In the genomic region with DNA sequence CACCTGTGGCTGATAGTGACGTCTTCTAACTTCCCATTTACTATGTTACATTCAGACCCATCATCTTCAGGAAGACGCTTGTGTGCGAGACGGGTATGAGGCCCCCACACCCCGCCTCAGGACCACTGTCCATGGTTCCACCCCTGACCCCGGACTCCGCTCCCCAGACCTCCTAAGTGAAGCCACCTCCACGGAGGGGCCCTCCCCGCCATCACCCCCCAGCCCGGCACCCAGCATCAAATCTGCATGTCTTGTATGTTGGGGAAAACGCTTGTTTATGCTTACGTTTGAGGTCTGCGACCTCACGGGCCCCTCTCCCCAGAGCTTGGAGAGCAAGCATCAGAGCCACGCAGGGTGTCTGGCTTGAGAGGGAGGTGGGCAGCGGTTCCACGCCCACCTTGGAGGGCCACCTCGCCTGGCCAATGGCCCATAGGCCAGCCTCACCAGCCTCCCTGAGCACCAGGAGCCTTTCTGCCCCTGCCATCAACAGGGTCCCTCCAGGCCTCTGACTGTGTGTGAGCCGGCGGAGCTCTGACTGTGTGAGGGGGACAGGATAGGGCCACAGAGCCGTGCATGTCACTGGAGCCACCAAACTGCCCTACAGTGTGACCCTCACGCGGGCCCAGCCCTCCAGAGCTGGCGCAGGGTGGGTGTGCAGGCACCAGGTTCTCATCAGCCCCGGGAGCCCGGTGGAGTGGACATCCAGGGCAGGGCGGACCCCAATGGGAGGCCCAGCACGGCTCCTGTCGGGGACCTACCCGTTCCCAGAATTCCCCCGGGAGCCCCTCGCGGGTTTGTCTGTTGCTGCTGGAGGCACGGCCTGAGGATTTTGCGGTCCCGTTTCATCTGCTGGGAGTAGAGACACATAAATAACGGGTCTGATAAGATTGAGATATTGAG, we compare ENCODE assay signal across 19 cellular contexts.
DNase-seq lines count a peak whose midpoint lies in the region; ATAC-seq and TF ChIP-seq lines count a peak whose summit lies in the region.
"Had no signal": no experiment of that assay in that cellular context is flagged by ENCODE, and none has a peak within 500 bp of the region (broad histone marks: within the 10 kb centered on the region; RNA-seq: fewer than 3 reads in every experiment).

No MANE protein-coding gene starts in this region.

- H3K4me1 Mint-ChIP-seq in natural killer cell treated with Interleukin-12 subunit alpha and Interleukin-12 subunit beta and Interleukin-15 and Interleukin-18, amount 100 ng/mL, for 72 hours (ENCODE audit: low read depth in 2 of 2), result no peaks in the 10 kb centered on the region
- H3K4me1 Mint-ChIP-seq in natural killer cell, result no peaks in the 10 kb centered on the region
- H3K4me1 Mint-ChIP-seq in T-helper 17 cell, result no peaks in the 10 kb centered on the region
- H3K4me1 Mint-ChIP-seq: CD8-positive, alpha-beta memory T cell had no signal

- H3K27ac ChIP-seq in right lobe of liver (no peak overlapping the region), upper lobe of right lung (no peak overlapping the region), prostate gland (no peak overlapping the region)
- H3K27ac ChIP-seq: GM23248, SJSA1 had no signal

- no peak for TF ChIP-seq CTCF in natural killer cell (IDR thresholded peaks at IDR 0.05)
- TF ChIP-seq CTCF in right lobe of liver (IDR thresholded peaks at IDR 0.05), result no peak
- TF ChIP-seq CTCF in upper lobe of right lung (IDR thresholded peaks at IDR 0.05), result no peak
- TF ChIP-seq CTCF in prostate gland (IDR thresholded peaks at IDR 0.05), result no peak

- H3K36me3 ChIP-seq in right lobe of liver (no peaks in the 10 kb centered on the region), upper lobe of right lung (no peaks in the 10 kb centered on the region), prostate gland (no peaks in the 10 kb centered on the region)
- H3K36me3 ChIP-seq: SJSA1 had no signal

- no peak overlapping the region for H3K4me3 Mint-ChIP-seq in natural killer cell treated with Interleukin-12 subunit alpha and Interleukin-12 subunit beta and Interleukin-15 and Interleukin-18, amount 100 ng/mL, for 72 hours
- H3K4me3 Mint-ChIP-seq in natural killer cell, result no peak overlapping the region
- no peak overlapping the region for H3K4me3 Mint-ChIP-seq in T-helper 17 cell

- no peak for ATAC-seq in natural killer cell treated with Interleukin-12 subunit alpha and Interleukin-12 subunit beta and Interleukin-15 and Interleukin-18, amount 100 ng/mL, for 72 hours
- no peak for ATAC-seq in natural killer cell
- ATAC-seq in T-helper 17 cell, result no peak
- no peak for ATAC-seq in right lobe of liver
- ATAC-seq in upper lobe of right lung, result no peak
- no peak for ATAC-seq in GM18858 (IDR thresholded peaks at IDR 0.05; ENCODE audit: unreplicated experiment)
- ATAC-seq: HCT116 had no signal

- H3K27me3 ChIP-seq in right lobe of liver (no peaks in the 10 kb centered on the region), upper lobe of right lung (peaks cover 48% of the 10 kb centered on the region), prostate gland (replicated peaks; ENCODE audit: insufficient read depth) (peaks cover 14% of the 10 kb centered on the region)
- H3K27me3 ChIP-seq: SJSA1 had no signal

- TF ChIP-seq POLR2A in right lobe of liver (IDR thresholded peaks at IDR 0.05), result no peak
- TF ChIP-seq POLR2A in prostate gland (IDR thresholded peaks at IDR 0.05), result no peak

- H3K36me3 Mint-ChIP-seq in natural killer cell treated with Interleukin-12 subunit alpha and Interleukin-12 subunit beta and Interleukin-15 and Interleukin-18, amount 100 ng/mL, for 72 hours, result no peaks in the 10 kb centered on the region
- H3K36me3 Mint-ChIP-seq in natural killer cell, result no peaks in the 10 kb centered on the region
- no peaks in the 10 kb centered on the region for H3K36me3 Mint-ChIP-seq in T-helper 17 cell (ENCODE audit: low read depth)
- H3K36me3 Mint-ChIP-seq: CD8-positive, alpha-beta memory T cell had no signal

- H3K9me3 ChIP-seq in T-helper 17 cell (ENCODE audit: control insufficient read depth, low read length, poor library complexity, severe bottlenecking), result no peaks in the 10 kb centered on the region
- H3K9me3 ChIP-seq in right lobe of liver, result no peaks in the 10 kb centered on the region
- H3K9me3 ChIP-seq in upper lobe of right lung, result no peaks in the 10 kb centered on the region
- H3K9me3 ChIP-seq in prostate gland, result no peaks in the 10 kb centered on the region
- H3K9me3 ChIP-seq: SJSA1 had no signal

- no peak overlapping the region for H3K27ac Mint-ChIP-seq in natural killer cell treated with Interleukin-12 subunit alpha and Interleukin-12 subunit beta and Interleukin-15 and Interleukin-18, amount 100 ng/mL, for 72 hours
- no peak overlapping the region for H3K27ac Mint-ChIP-seq in natural killer cell
- no peak overlapping the region for H3K27ac Mint-ChIP-seq in T-helper 17 cell

- H3K27me3 Mint-ChIP-seq in natural killer cell treated with Interleukin-12 subunit alpha and Interleukin-12 subunit beta and Interleukin-15 and Interleukin-18, amount 100 ng/mL, for 72 hours, result no peaks in the 10 kb centered on the region
- H3K27me3 Mint-ChIP-seq in natural killer cell (ENCODE audit: low read depth in 2 of 2) (no peaks in the 10 kb centered on the region), T-helper 17 cell (peaks cover 15% of the 10 kb centered on the region)

- H3K4me1 ChIP-seq in right lobe of liver (no peaks in the 10 kb centered on the region), upper lobe of right lung (no peaks in the 10 kb centered on the region), prostate gland (replicated peaks) (no peaks in the 10 kb centered on the region)
- H3K4me1 ChIP-seq: SJSA1 had no signal

- WGBS in right lobe of liver (ENCODE audit: insufficient coverage, low coverage, low lambda C conversion rate, missing lambda C conversion rate), result 74% methylated on average over 18 of the region's 37 CpGs
- WGBS in prostate gland, result 81% methylated on average over 37 of the region's 37 CpGs

- no peak overlapping the region for H3K4me3 ChIP-seq in right lobe of liver
- no peak overlapping the region for H3K4me3 ChIP-seq in upper lobe of right lung
- no peak overlapping the region for H3K4me3 ChIP-seq in prostate gland
- H3K4me3 ChIP-seq: GM23248, SJSA1 had no signal

- no peaks in the 10 kb centered on the region for H3K9me3 Mint-ChIP-seq in natural killer cell treated with Interleukin-12 subunit alpha and Interleukin-12 subunit beta and Interleukin-15 and Interleukin-18, amount 100 ng/mL, for 72 hours
- no peaks in the 10 kb centered on the region for H3K9me3 Mint-ChIP-seq in natural killer cell
- H3K9me3 Mint-ChIP-seq: CD8-positive, alpha-beta memory T cell had no signal

- intact Hi-C loops in natural killer cell (cut with micrococcal nuclease), result no loop called here
- intact Hi-C loops in right lobe of liver (cut with DNase I), result no loop called here
- intact Hi-C loops in upper lobe of right lung (cut with DNase I), result no loop called here
- intact Hi-C loops in prostate gland (cut with DNase I), result no loop called here

- DNase-seq in natural killer cell treated with Interleukin-12 subunit alpha and Interleukin-12 subunit beta and Interleukin-15 and Interleukin-18, amount 100 ng/mL, for 72 hours (ENCODE audit: low spot score), result peak; percentile 49
- no peak for DNase-seq in natural killer cell
- peak in 2 of 3 donors; percentile 2 to 4 for DNase-seq in T-helper 17 cell
- peak; percentile 13 to 45 (median 33) for DNase-seq in right lobe of liver
- peak; percentile 60 for DNase-seq in upper lobe of right lung
- DNase-seq in NCI-H774 (lab: John Stamatoyannopoulos, UW), result no peak
- no peak for DNase-seq in prostate gland (ENCODE audit: low spot score)
- DNase-seq: ACHN, AML-193, DMS79 treated with DMSO at 0.1 percent for 48 hours, GM23248, NCI-H1417, NCI-H1930, NCI-H446, RPMI8226 had no signal

Comparison
In these comparisons a context has a peak if more than half of its experiments do, and no peak if none do; other contexts are left out.
1. DNase-seq: peak in natural killer cell treated with Interleukin-12 subunit alpha and Interleukin-12 subunit beta and Interleukin-15 and Interleukin-18, amount 100 ng/mL, for 72 hours (single experiment), T-helper 17 cell (2 of 3), right lobe of liver (3 of 3) and upper lobe of right lung (single experiment); none in natural killer cell (single experiment), NCI-H774 (single experiment) and prostate gland (single experiment).